ENCODE assay signal across 23 cellular contexts in the genomic region with DNA sequence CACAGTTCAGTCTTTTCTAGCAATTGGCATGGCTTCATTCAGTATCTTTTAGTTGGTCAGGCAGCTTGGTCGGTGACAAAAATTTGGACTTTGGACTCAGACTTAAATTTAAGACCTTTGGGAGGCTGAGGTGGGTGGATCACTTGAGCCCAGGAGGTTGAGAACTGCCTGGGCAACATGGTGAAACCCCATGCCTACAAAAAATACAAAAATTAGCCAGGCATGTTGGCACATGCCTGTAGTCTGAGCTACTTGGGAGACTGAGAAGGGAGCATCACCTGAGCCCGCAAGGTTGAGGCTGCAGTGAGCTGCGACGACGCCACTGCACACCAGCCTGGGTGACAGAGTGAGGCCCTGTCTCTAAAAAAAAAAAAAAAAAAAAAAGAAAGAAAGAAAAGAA. TPM values are rescaled to one million over a fixed set of nuclear protein-coding genes. Genes with fewer than 3 reads are reported as not detected.
"Had no signal": no experiment of that assay in that cellular context is flagged by ENCODE, and none has a peak within 500 bp of the region (broad histone marks: within the 10 kb centered on the region; RNA-seq: fewer than 3 reads in every experiment).

No MANE protein-coding gene starts in this region.

- H3K27me3 ChIP-seq: right atrium auricular region, tibial nerve, uterus had no signal

- H3K9me3 Mint-ChIP-seq: activated B cell treated with CpG ODN at 0.5 μM for 24 hours; activated T-helper 1 cell treated with anti-CD3 and anti-CD28 coated beads, Interleukin-12 subunit alpha, Interleukin-12 subunit beta, Interleukin-2, Interleukin-4 antibody, amounts not matched to agents 30 ng/mL and 10 ng/mL and 1 ng/mL, durations not matched to agents 14 hours and 24 hours and 36 hours; dendritic cell treated with granulocyte-macrophage colony-stimulating factor and Interleukin-4, amounts not matched to agents 40 ng/mL and 50 ng/mL, for 4 days had no signal

- ATAC-seq: activated CD8-positive, alpha-beta T cell treated with anti-CD3 and anti-CD28 coated beads, Interleukin-2, amount 10 ng/mL, durations not matched to agents 7 days and 5 days; effector memory CD8-positive, alpha-beta T cell; left lobe of liver; natural killer cell treated with Interleukin-12 subunit alpha and Interleukin-12 subunit beta and Interleukin-15 and Interleukin-18, amount 100 ng/mL, for 72 hours had no signal

- H3K4me3 Mint-ChIP-seq: activated B cell treated with CpG ODN at 0.5 μM for 24 hours; activated CD8-positive, alpha-beta T cell treated with anti-CD3 and anti-CD28 coated beads, Interleukin-2, amount 10 ng/mL, durations not matched to agents 7 days and 5 days; activated naive CD8-positive, alpha-beta T cell treated with anti-CD3 and anti-CD28 coated beads, Interleukin-2, amount 10 ng/mL, durations not matched to agents 7 days and 5 days; activated T-helper 1 cell treated with anti-CD3 and anti-CD28 coated beads, Interleukin-12 subunit alpha, Interleukin-12 subunit beta, Interleukin-2, Interleukin-4 antibody, amounts not matched to agents 30 ng/mL and 10 ng/mL and 1 ng/mL, durations not matched to agents 14 hours and 24 hours and 36 hours; dendritic cell treated with granulocyte-macrophage colony-stimulating factor and Interleukin-4, amounts not matched to agents 40 ng/mL and 50 ng/mL, for 4 days; effector memory CD8-positive, alpha-beta T cell; natural killer cell treated with Interleukin-12 subunit alpha and Interleukin-12 subunit beta and Interleukin-15 and Interleukin-18, amount 100 ng/mL, for 72 hours had no signal

- H3K4me1 ChIP-seq: right atrium auricular region, uterus had no signal

- H3K4me3 ChIP-seq: right atrium auricular region, tibial nerve, uterus had no signal

- H3K9me3 ChIP-seq: right atrium auricular region, tibial nerve, uterus had no signal

- H3K27me3 Mint-ChIP-seq: activated B cell treated with CpG ODN at 0.5 μM for 24 hours; activated naive CD8-positive, alpha-beta T cell treated with anti-CD3 and anti-CD28 coated beads, Interleukin-2, amount 10 ng/mL, durations not matched to agents 7 days and 5 days; dendritic cell treated with granulocyte-macrophage colony-stimulating factor and Interleukin-4, amounts not matched to agents 40 ng/mL and 50 ng/mL, for 4 days; effector memory CD8-positive, alpha-beta T cell; natural killer cell treated with Interleukin-12 subunit alpha and Interleukin-12 subunit beta and Interleukin-15 and Interleukin-18, amount 100 ng/mL, for 72 hours had no signal

- DNase-seq: activated B cell treated with CpG ODN at 0.5 μM for 24 hours; activated CD4-positive, alpha-beta T cell treated with anti-CD3 and anti-CD28 coated beads for 48 hours; activated CD8-positive, alpha-beta memory T cell treated with anti-CD3 and anti-CD28 coated beads, Interleukin-2, amount 50 U/mL, for 4 hours; activated CD8-positive, alpha-beta T cell treated with anti-CD3 and anti-CD28 coated beads, Interleukin-2, amount 10 ng/mL, durations not matched to agents 7 days and 5 days; activated naive CD8-positive, alpha-beta T cell treated with anti-CD3 and anti-CD28 coated beads, Interleukin-2, amount 10 ng/mL, durations not matched to agents 7 days and 5 days; cerebellar nuclear complex; effector memory CD8-positive, alpha-beta T cell; nucleus accumbens; stimulated activated CD4-positive, alpha-beta T cell treated with anti-CD3 and anti-CD28 coated beads, Interleukin-15, amount 100 ng/mL, for 24 hours; stimulated activated CD4-positive, alpha-beta T cell treated with anti-CD3 and anti-CD28 coated beads, Interleukin-4, amount 100 ng/mL, for 1 hour; stimulated activated naive CD4-positive, alpha-beta T cell; substantia nigra; T-helper 2 cell; uterus had no signal

- H3K27ac Mint-ChIP-seq: activated B cell treated with CpG ODN at 0.5 μM for 24 hours; activated CD8-positive, alpha-beta T cell treated with anti-CD3 and anti-CD28 coated beads, Interleukin-2, amount 10 ng/mL, durations not matched to agents 7 days and 5 days; activated naive CD8-positive, alpha-beta T cell treated with anti-CD3 and anti-CD28 coated beads, Interleukin-2, amount 10 ng/mL, durations not matched to agents 7 days and 5 days; activated T-helper 1 cell treated with anti-CD3 and anti-CD28 coated beads, Interleukin-12 subunit alpha, Interleukin-12 subunit beta, Interleukin-2, Interleukin-4 antibody, amounts not matched to agents 30 ng/mL and 10 ng/mL and 1 ng/mL, durations not matched to agents 14 hours and 24 hours and 36 hours; dendritic cell treated with granulocyte-macrophage colony-stimulating factor and Interleukin-4, amounts not matched to agents 40 ng/mL and 50 ng/mL, for 4 days; effector memory CD8-positive, alpha-beta T cell; natural killer cell treated with Interleukin-12 subunit alpha and Interleukin-12 subunit beta and Interleukin-15 and Interleukin-18, amount 100 ng/mL, for 72 hours had no signal

- H3K27ac ChIP-seq: right atrium auricular region, uterus had no signal

- H3K36me3 ChIP-seq: right atrium auricular region, tibial nerve, uterus had no signal

- H3K4me1 Mint-ChIP-seq: activated B cell treated with CpG ODN at 0.5 μM for 24 hours; activated naive CD8-positive, alpha-beta T cell treated with anti-CD3 and anti-CD28 coated beads, Interleukin-2, amount 10 ng/mL, durations not matched to agents 7 days and 5 days had no signal

- H3K36me3 Mint-ChIP-seq: activated naive CD8-positive, alpha-beta T cell treated with anti-CD3 and anti-CD28 coated beads, Interleukin-2, amount 10 ng/mL, durations not matched to agents 7 days and 5 days; natural killer cell treated with Interleukin-12 subunit alpha and Interleukin-12 subunit beta and Interleukin-15 and Interleukin-18, amount 100 ng/mL, for 72 hours had no signal

RNA-seq across cellular contexts. Expression of gene ITPRID1, which starts 19.5 kb away (rescaled TPM):
- total RNA-seq: activated B cell treated with CpG ODN at 0.5 μM for 24 hours; activated CD8-positive, alpha-beta T cell treated with anti-CD3 and anti-CD28 coated beads, Interleukin-2, amount 10 ng/mL, durations not matched to agents 7 days and 5 days; activated naive CD8-positive, alpha-beta T cell treated with anti-CD3 and anti-CD28 coated beads, Interleukin-2, amount 10 ng/mL, durations not matched to agents 7 days and 5 days; activated T-helper 1 cell treated with anti-CD3 and anti-CD28 coated beads, Interleukin-12 subunit alpha, Interleukin-12 subunit beta, Interleukin-2, Interleukin-4 antibody, amounts not matched to agents 30 ng/mL and 10 ng/mL and 1 ng/mL, durations not matched to agents 14 hours and 24 hours and 36 hours; left lobe of liver; lung microvascular endothelial cell; natural killer cell treated with Interleukin-12 subunit alpha and Interleukin-12 subunit beta and Interleukin-15 and Interleukin-18, amount 100 ng/mL, for 72 hours; posterior vena cava; right atrium auricular region; tibial nerve had no signal
- polyA plus RNA-seq: esophagus had no signal
